Comparison of ENCODE assay signal across 30 cellular contexts in genomic region chr6:23031986-23032385, GRCh38.
A peak's percentile ranks its signal among the peaks of the same experiment; 100 is the strongest.
DNase-seq lines count a peak whose midpoint lies in the region; ATAC-seq, FAIRE-seq and TF ChIP-seq lines count a peak whose summit lies in the region.
"Had no signal": no experiment of that assay in that cellular context is flagged by ENCODE, and none has a peak within 500 bp of the region (broad histone marks: within the 10 kb centered on the region; RNA-seq: fewer than 3 reads in every experiment).

No MANE protein-coding gene starts in this region.

- peak; percentile 24 for FAIRE-seq in islet of Langerhans (lab: Jason Lieb, UNC)
- FAIRE-seq: A549, TTC549 had no signal

- intact Hi-C loops in posterior vena cava (cut with DNase I), result no loop called here
- intact Hi-C loops in Right ventricle myocardium inferior (cut with DNase I), result no loop called here

- no peak overlapping the region for H3K4me3 ChIP-seq in choroid plexus epithelial cell (ENCODE audit: low read depth, low read length)
- H3K4me3 ChIP-seq: A549, body of pancreas, colonic mucosa, heart right ventricle, PC-9, skin epidermis had no signal

- DNase-seq in AG09319 (ENCODE audit: extremely low read depth, low read depth) (peak; percentile 3), M059J (ENCODE audit: low read depth) (peak; percentile 4), choroid plexus epithelial cell (ENCODE audit: low read depth) (peak; percentile 59), NCI-H510A treated with DMSO at 0.1 percent for 48 hours (lab: John Stamatoyannopoulos, UW) (no peak), posterior vena cava (ENCODE audit: low spot score) (no peak), Right ventricle myocardium inferior (ENCODE audit: missing footprints) (no peak)
- no peak for DNase-seq in activated CD8-positive, alpha-beta memory T cell treated with anti-CD3 and anti-CD28 coated beads, Interleukin-2, amount 50 U/mL, for 4 hours
- DNase-seq: activated CD4-positive, CD25-positive, alpha-beta regulatory T cell treated with anti-CD3 and anti-CD28 coated beads, Interleukin-2, amount 50 U/mL, for 72 hours; activated CD8-positive, alpha-beta T cell treated with anti-CD3 and anti-CD28 coated beads for 36 hours; activated gamma-delta T cell treated with Interleukin-2 at 50 U/mL for 16 hours; activated naive CD8-positive, alpha-beta T cell treated with anti-CD3 and anti-CD28 coated beads, Interleukin-2, amount 50 U/mL, for 24 hours; activated T-cell treated with anti-CD3 and anti-CD28 coated beads for 4 hours; body of pancreas; Calu3; colonic mucosa; effector memory CD8-positive, alpha-beta T cell; heart right ventricle; left colon; MM.1S; NCI-H1417 treated with DMSO at 0.1 percent for 48 hours; NCI-H2081 treated with DMSO at 0.1 percent for 48 hours; PC-9; SHP77 treated with DMSO at 0.1 percent for 48 hours; stimulated activated CD4-positive, alpha-beta T cell treated with anti-CD3 and anti-CD28 coated beads, Interleukin-2, amount 100 ng/mL, for 24 hours; T-helper 1 cell had no signal

- ATAC-seq in Right ventricle myocardium inferior, result no peak
- ATAC-seq: A549; activated CD8-positive, alpha-beta T cell treated with anti-CD3 and anti-CD28 coated beads for 36 hours; activated naive CD8-positive, alpha-beta T cell treated with anti-CD3 and anti-CD28 coated beads, Interleukin-2, amount 50 U/mL, for 24 hours; body of pancreas; effector memory CD8-positive, alpha-beta T cell; esophagus mucosa; heart right ventricle; left colon had no signal

- peak; percentile 6; the same call in 1 of the 2 replicates for TF ChIP-seq CTCF in AG09319 (IDR thresholded peaks at IDR 0.05; ENCODE audit: low read depth, low read length)
- no peak for TF ChIP-seq CTCF in choroid plexus epithelial cell (conservative IDR thresholded peaks at IDR 0.05; ENCODE audit: low read depth, low read length)

Comparison
In these comparisons a context has a peak if more than half of its experiments do, and no peak if none do; other contexts are left out.
1. DNase-seq: peak in AG09319 (single experiment), M059J (single experiment) and choroid plexus epithelial cell (single experiment); none in NCI-H510A treated with DMSO at 0.1 percent for 48 hours (single experiment), posterior vena cava (single experiment), activated CD8-positive, alpha-beta memory T cell treated with anti-CD3 and anti-CD28 coated beads, Interleukin-2, amount 50 U/mL, for 4 hours (single experiment) and Right ventricle myocardium inferior (single experiment).